ENCODE assay signal across 8 cellular contexts in the genomic region with DNA sequence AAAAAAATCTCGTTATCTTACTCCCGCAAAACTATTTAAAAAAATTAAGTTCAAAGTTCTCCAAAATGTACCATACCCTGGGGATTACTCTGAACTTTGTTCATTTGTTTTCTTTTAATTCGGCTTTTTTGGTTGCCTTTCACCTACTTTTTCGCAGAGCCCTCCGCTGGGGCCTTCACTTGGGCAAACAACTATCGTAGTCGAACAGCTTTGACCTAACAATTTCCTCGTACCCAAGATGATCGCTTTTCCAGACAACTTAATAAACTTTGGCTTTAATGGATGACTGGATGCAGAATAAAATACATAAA. TPM values are rescaled to one million over a fixed set of nuclear protein-coding genes. Genes with fewer than 3 reads are reported as not detected.
DNase-seq lines count a peak whose midpoint lies in the region; ATAC-seq and TF ChIP-seq lines count a peak whose summit lies in the region.

No MANE protein-coding gene starts in this region.

- DNase-seq in Karpas-422 (no peak), nephron progenitor cell (no peak), HCEC 1CT (no peak), mesendoderm (no peak), Kasumi-1 (lab: John Stamatoyannopoulos, UW) (no peak)

- H3K4me3 Mint-ChIP-seq in nephron progenitor cell: peak overlapping the region; percentile 15

- H2BK5ac ChIP-seq in mesendoderm (ENCODE audit: low read length): no peak overlapping the region

- H3K4me1 Mint-ChIP-seq in nephron progenitor cell: peaks cover 27% of the 10 kb centered on the region

- no peaks in the 10 kb centered on the region for H4K20me1 ChIP-seq in Karpas-422 (ENCODE audit: insufficient read depth, low read depth, low read length)

- H3K18ac ChIP-seq in mesendoderm (ENCODE audit: low read length): no peak overlapping the region

- H3K9me2 ChIP-seq in Karpas-422 (replicated peaks; ENCODE audit: insufficient read depth, low read length): no peaks in the 10 kb centered on the region

- no peak overlapping the region for H3K27ac Mint-ChIP-seq in nephron progenitor cell

- WGBS in mesendoderm (ENCODE audit: extremely low coverage, insufficient coverage, low lambda C conversion rate): 100% methylated on average over 2 of the region's 9 CpGs

- peaks cover 45% of the 10 kb centered on the region for H3K4me1 ChIP-seq in Karpas-422 (ENCODE audit: low read length)
- no peaks in the 10 kb centered on the region for H3K4me1 ChIP-seq in mesendoderm (ENCODE audit: control insufficient read depth, low read depth, low read length)

- H2AK5ac ChIP-seq in mesendoderm (ENCODE audit: low read length): no peak overlapping the region

- H3K27me3 ChIP-seq in Karpas-422 (ENCODE audit: low read length): no peaks in the 10 kb centered on the region
- H3K27me3 ChIP-seq in mesendoderm (ENCODE audit: insufficient read depth, low read length, poor library complexity): no peaks in the 10 kb centered on the region

- H3K27me3 Mint-ChIP-seq in nephron progenitor cell (ENCODE audit: low read depth, poor library complexity): peaks cover 15% of the 10 kb centered on the region

- H3K23ac ChIP-seq in mesendoderm (ENCODE audit: low read length): no peak overlapping the region

- H3K9me3 ChIP-seq in Karpas-422 (ENCODE audit: low read length): no peaks in the 10 kb centered on the region

- no peak overlapping the region for H3K56ac ChIP-seq in mesendoderm (ENCODE audit: low read length)

- H3K27ac ChIP-seq in C4-2B (peak overlapping the region; percentile 87), Karpas-422 (ENCODE audit: low read length) (peak overlapping the region; percentile 84), cingulate gyrus (ENCODE audit: low read depth, low read length) (peak overlapping the region; percentile 87), mesendoderm (ENCODE audit: low read depth, low read length) (no peak overlapping the region)

- H3K79me1 ChIP-seq in mesendoderm (ENCODE audit: low read length): no peaks in the 10 kb centered on the region

- TF ChIP-seq CTCF in C4-2B (conservative IDR thresholded peaks at IDR 0.05): no peak
- no peak for TF ChIP-seq CTCF in nephron progenitor cell (IDR thresholded peaks at IDR 0.05)

- H3K4me2 ChIP-seq in Karpas-422 (ENCODE audit: low read depth, low read length, poor library complexity, severe bottlenecking): peak overlapping the region; percentile 93
- no peak overlapping the region for H3K4me2 ChIP-seq in mesendoderm (ENCODE audit: low read length)

- no peak overlapping the region for H4K8ac ChIP-seq in mesendoderm (ENCODE audit: low read depth, low read length)

- no peak overlapping the region for H2BK120ac ChIP-seq in mesendoderm (ENCODE audit: low read depth, low read length)

- H3K9ac ChIP-seq in Karpas-422 (ENCODE audit: low read length) (peak overlapping the region; percentile 98), mesendoderm (ENCODE audit: low read length) (no peak overlapping the region)

- no peak overlapping the region for H2AFZ ChIP-seq in Karpas-422 (ENCODE audit: low read length)

- H4K5ac ChIP-seq in mesendoderm (ENCODE audit: low read length): no peak overlapping the region

- H3K9me3 Mint-ChIP-seq in nephron progenitor cell: no peaks in the 10 kb centered on the region

- H3K36me3 ChIP-seq in Karpas-422 (ENCODE audit: insufficient read depth, low read length) (no peaks in the 10 kb centered on the region), mesendoderm (ENCODE audit: control insufficient read depth, insufficient read depth, low read length) (no peaks in the 10 kb centered on the region)

- peaks cover 17% of the 10 kb centered on the region; the same call in 1 of the 2 replicates for H3K79me2 ChIP-seq in Karpas-422 (ENCODE audit: low read length)
- no peaks in the 10 kb centered on the region for H3K79me2 ChIP-seq in mesendoderm (ENCODE audit: control insufficient read depth, insufficient read depth, low read length)

- no peak overlapping the region for H3K4ac ChIP-seq in mesendoderm (ENCODE audit: low read depth, low read length)

- H3K4me3 ChIP-seq in Karpas-422 (ENCODE audit: low read length) (peak overlapping the region; percentile 87), mesendoderm (ENCODE audit: low read length) (no peak overlapping the region)

- H3K36me3 Mint-ChIP-seq in nephron progenitor cell (ENCODE audit: low read depth): no peaks in the 10 kb centered on the region

- no peak overlapping the region for H2BK15ac ChIP-seq in mesendoderm (replicated peaks; ENCODE audit: low read depth)

- no peak for ATAC-seq in HG03521 (IDR thresholded peaks at IDR 0.05; ENCODE audit: unreplicated experiment)

RNA-seq across cellular contexts. Expression of a gene that starts 2.7 kb away (rescaled TPM):
- total RNA-seq in Karpas-422 (2014; rRNA removed; shearing (Covaris generic); ENCODE audit: low replicate concordance): 15.9 and 39.1 TPM in 2 replicates
- polyA plus RNA-seq in mesendoderm (2013, experiment 1 of 2): 11.1 TPM
- 11.3 TPM for polyA plus RNA-seq in mesendoderm (2013, experiment 2 of 2)

RNA-seq across cellular contexts. Expression of a gene that starts 5.4 kb away (rescaled TPM):
- 25.1 and 58.0 TPM in 2 replicates for total RNA-seq in Karpas-422 (2014; rRNA removed; shearing (Covaris generic); ENCODE audit: low replicate concordance)
- polyA plus RNA-seq in mesendoderm (2013, experiment 1 of 2): 21.9 TPM
- polyA plus RNA-seq in mesendoderm (2013, experiment 2 of 2): 20.8 TPM

RNA-seq across cellular contexts. Expression of a gene that starts 25.0 kb away (rescaled TPM):
- total RNA-seq in Karpas-422 (2014; rRNA removed; shearing (Covaris generic); ENCODE audit: low replicate concordance): 25.3 and 32.9 TPM in 2 replicates
- 4.9 TPM for polyA plus RNA-seq in mesendoderm (2013, experiment 1 of 2)
- 4.8 TPM for polyA plus RNA-seq in mesendoderm (2013, experiment 2 of 2)

RNA-seq across cellular contexts. Expression of a gene that starts 26.6 kb away (rescaled TPM):
- 27.4 and 60.8 TPM in 2 replicates for total RNA-seq in Karpas-422 (2014; rRNA removed; shearing (Covaris generic); ENCODE audit: low replicate concordance)
- 5.4 TPM for polyA plus RNA-seq in mesendoderm (2013, experiment 1 of 2)
- 7.8 TPM for polyA plus RNA-seq in mesendoderm (2013, experiment 2 of 2)

RNA-seq across cellular contexts. Expression of a gene that starts 45.4 kb away (rescaled TPM):
- total RNA-seq in Karpas-422 (2014; rRNA removed; shearing (Covaris generic); ENCODE audit: low replicate concordance): 33.7 and 88.0 TPM in 2 replicates
- 4.1 TPM for polyA plus RNA-seq in mesendoderm (2013, experiment 1 of 2)
- 4.3 TPM for polyA plus RNA-seq in mesendoderm (2013, experiment 2 of 2)
